ENCODE assay signal across 11 cellular contexts in the genomic region with DNA sequence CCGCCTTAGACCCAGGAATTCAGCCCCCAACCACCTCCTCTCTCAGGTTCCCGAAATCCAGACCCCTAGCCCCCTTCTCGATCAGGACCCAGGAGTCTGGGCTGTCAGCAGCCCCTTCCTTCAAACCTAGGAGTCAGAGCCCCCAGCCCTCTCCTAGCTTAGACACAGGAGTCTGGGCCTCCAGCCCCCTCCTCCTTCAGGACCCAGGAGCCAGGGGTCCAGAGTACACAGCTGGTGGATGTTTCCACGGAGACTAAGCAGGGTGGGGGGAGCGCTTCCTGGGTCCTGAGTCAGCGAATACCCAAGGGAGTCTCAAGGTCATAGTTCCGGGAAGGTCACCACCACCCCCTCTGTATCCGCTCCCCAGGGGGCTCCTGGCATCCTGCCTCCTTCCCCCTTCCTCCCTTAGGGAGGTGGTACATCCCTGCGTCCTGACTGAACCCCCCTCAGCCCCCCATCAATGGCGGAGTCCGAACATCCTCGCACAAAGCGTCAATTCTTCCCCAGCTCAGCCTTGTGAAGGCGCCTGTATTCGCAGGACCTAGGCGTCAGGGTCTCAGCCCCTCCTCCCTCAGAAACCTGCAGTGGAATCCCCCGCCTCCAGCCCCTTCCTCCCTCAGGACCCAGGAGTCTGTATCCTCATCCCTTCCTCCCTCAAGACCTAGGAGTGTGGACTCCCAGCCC. TPM values are rescaled to one million over a fixed set of nuclear protein-coding genes. Genes with fewer than 3 reads are reported as not detected.
DNase-seq lines count a peak whose midpoint lies in the region; ATAC-seq and TF ChIP-seq lines count a peak whose summit lies in the region.
"Had no signal": no experiment of that assay in that cellular context is flagged by ENCODE, and none has a peak within 500 bp of the region (broad histone marks: within the 10 kb centered on the region; RNA-seq: fewer than 3 reads in every experiment).

No MANE protein-coding gene starts in this region.

- H2AFZ ChIP-seq in neural cell (ENCODE audit: low read depth, low read length), result no peak overlapping the region

- no TSS peak for BruUV-seq in A673 (replicated peaks; lab: Mats Ljungman, UMichigan)

- no peak for TF ChIP-seq POLR2A in esophagus muscularis mucosa (IDR thresholded peaks at IDR 0.05; ENCODE audit: low read depth)

- no peak for DNase-seq in A673 (ENCODE audit: low spot score)
- peak; percentile 17 for DNase-seq in NCI-H2227 treated with DMSO at 0.1 percent for 48 hours (lab: John Stamatoyannopoulos, UW)
- no peak for DNase-seq in esophagus muscularis mucosa (ENCODE audit: extremely low spot score)
- DNase-seq: activated effector memory CD4-positive, alpha-beta T cell treated with anti-CD3 and anti-CD28 coated beads, Interleukin-2, amount 50 U/mL, for 16 hours; esophagus squamous epithelium had no signal

- POLR2A ChIA-PET in A673 (lab: Charles Lee; ENCODE audit: low non-redundant PET), result no interaction called here

- no peaks in the 10 kb centered on the region for H3F3A ChIP-seq in neural cell (ENCODE audit: insufficient read depth, low read length, poor library complexity, severe bottlenecking)

- H3K27ac ChIP-seq in A673 (ENCODE audit: low read depth, low read length, poor library complexity, severe bottlenecking) (peak overlapping the region; percentile 29), esophagus muscularis mucosa (replicated peaks in 1 of 4) (peak overlapping the region; percentile 68 to 76 (median 72)), neural cell (ENCODE audit: low read length) (peak overlapping the region; percentile 63)

- peak overlapping the region; percentile 70 for H3K4me2 ChIP-seq in neural cell (ENCODE audit: low read length)

- WGBS in esophagus muscularis mucosa, result 24% methylated on average over 12 of the region's 17 CpGs

- H3K9me3 ChIP-seq in A673 (ENCODE audit: low read depth, low read length, poor library complexity, severe bottlenecking) (no peaks in the 10 kb centered on the region), esophagus muscularis mucosa (no peaks in the 10 kb centered on the region), neural cell (ENCODE audit: low read length) (no peaks in the 10 kb centered on the region)
- H3K9me3 ChIP-seq: esophagus squamous epithelium had no signal

- no peaks in the 10 kb centered on the region for H4K20me1 ChIP-seq in neural cell (ENCODE audit: insufficient read depth)

- TF ChIP-seq EP300 in esophagus muscularis mucosa (IDR thresholded peaks at IDR 0.05) (no peak), neural cell (conservative IDR thresholded peaks at IDR 0.05; ENCODE audit: poor library complexity, severe bottlenecking) (no peak)

- no peaks in the 10 kb centered on the region for H3K9me2 ChIP-seq in neural cell (ENCODE audit: insufficient read depth, low read length)

- H3K9ac ChIP-seq in neural cell (ENCODE audit: low read length), result peak overlapping the region; percentile 65

- H3K79me2 ChIP-seq in neural cell (replicated peaks; ENCODE audit: insufficient read depth, low read length), result peaks cover 76% of the 10 kb centered on the region

- H3K27me3 ChIP-seq in A673 (replicated peaks; ENCODE audit: insufficient read depth, low read depth, low read length, poor library complexity) (no peaks in the 10 kb centered on the region), esophagus muscularis mucosa (no peaks in the 10 kb centered on the region), neural cell (ENCODE audit: insufficient read depth, low read depth, low read length) (no peaks in the 10 kb centered on the region)

- ATAC-seq in HG03097 (IDR thresholded peaks at IDR 0.05; ENCODE audit: low FRiP score, unreplicated experiment), result no peak
- ATAC-seq in HG02840 (IDR thresholded peaks at IDR 0.05; ENCODE audit: low FRiP score, unreplicated experiment), result no peak
- no peak for ATAC-seq in HG03159 (IDR thresholded peaks at IDR 0.05; ENCODE audit: unreplicated experiment)
- ATAC-seq in GM18511 (IDR thresholded peaks at IDR 0.05; ENCODE audit: unreplicated experiment), result no peak
- ATAC-seq: HCT116 had no signal

- CTCF ChIA-PET in A673 (lab: Charles Lee), result no interaction called here

- TF ChIP-seq RAD21 in neural cell (conservative IDR thresholded peaks at IDR 0.05), result no peak

- peak overlapping the region; percentile 17 for H3K4me3 ChIP-seq in A673 (ENCODE audit: low read depth, low read length, poor library complexity, severe bottlenecking)
- peak overlapping the region; percentile 32 to 46 (median 42) for H3K4me3 ChIP-seq in esophagus muscularis mucosa
- peak overlapping the region; percentile 67 for H3K4me3 ChIP-seq in neural cell (ENCODE audit: low read length)

- intact Hi-C loops in A673 (cut with micrococcal nuclease; ENCODE audit: unreplicated experiment), result no loop called here
- intact Hi-C loops in esophagus muscularis mucosa (cut with DNase I), result no loop called here

- H3K4me1 ChIP-seq in A673 (ENCODE audit: insufficient read depth, low read length, poor library complexity, severe bottlenecking) (peaks cover 28% of the 10 kb centered on the region), esophagus muscularis mucosa (peaks cover 8 to 49% (median 35%) of the 10 kb centered on the region in 4 donors)

- TF ChIP-seq CTCF in A673 (conservative IDR thresholded peaks at IDR 0.05; ENCODE audit: low read depth, low read length) (no peak), esophagus muscularis mucosa (IDR thresholded peaks at IDR 0.05) (no peak), neural cell (IDR thresholded peaks at IDR 0.05; ENCODE audit: poor library complexity, severe bottlenecking) (no peak)

- no peaks in the 10 kb centered on the region for H3K36me3 ChIP-seq in A673 (ENCODE audit: insufficient read depth, low read length, poor library complexity, severe bottlenecking)
- no peaks in the 10 kb centered on the region for H3K36me3 ChIP-seq in esophagus muscularis mucosa
- no peaks in the 10 kb centered on the region for H3K36me3 ChIP-seq in neural cell (ENCODE audit: insufficient read depth, low read length)
- H3K36me3 ChIP-seq: esophagus squamous epithelium had no signal

TF ChIP-seq in neural cell, 6 proteins besides CTCF, POLR2A, EP300 and RAD21:
- TF ChIP-seq POLR2AphosphoS5 (IDR thresholded peaks at IDR 0.05), result peak; percentile 53
- TF ChIP-seq EZH2 (IDR thresholded peaks at IDR 0.05; ENCODE audit: borderline replicate concordance, insufficient read depth, low read length, poor library complexity, severe bottlenecking), result no peak
- TF ChIP-seq, protein P1, sequence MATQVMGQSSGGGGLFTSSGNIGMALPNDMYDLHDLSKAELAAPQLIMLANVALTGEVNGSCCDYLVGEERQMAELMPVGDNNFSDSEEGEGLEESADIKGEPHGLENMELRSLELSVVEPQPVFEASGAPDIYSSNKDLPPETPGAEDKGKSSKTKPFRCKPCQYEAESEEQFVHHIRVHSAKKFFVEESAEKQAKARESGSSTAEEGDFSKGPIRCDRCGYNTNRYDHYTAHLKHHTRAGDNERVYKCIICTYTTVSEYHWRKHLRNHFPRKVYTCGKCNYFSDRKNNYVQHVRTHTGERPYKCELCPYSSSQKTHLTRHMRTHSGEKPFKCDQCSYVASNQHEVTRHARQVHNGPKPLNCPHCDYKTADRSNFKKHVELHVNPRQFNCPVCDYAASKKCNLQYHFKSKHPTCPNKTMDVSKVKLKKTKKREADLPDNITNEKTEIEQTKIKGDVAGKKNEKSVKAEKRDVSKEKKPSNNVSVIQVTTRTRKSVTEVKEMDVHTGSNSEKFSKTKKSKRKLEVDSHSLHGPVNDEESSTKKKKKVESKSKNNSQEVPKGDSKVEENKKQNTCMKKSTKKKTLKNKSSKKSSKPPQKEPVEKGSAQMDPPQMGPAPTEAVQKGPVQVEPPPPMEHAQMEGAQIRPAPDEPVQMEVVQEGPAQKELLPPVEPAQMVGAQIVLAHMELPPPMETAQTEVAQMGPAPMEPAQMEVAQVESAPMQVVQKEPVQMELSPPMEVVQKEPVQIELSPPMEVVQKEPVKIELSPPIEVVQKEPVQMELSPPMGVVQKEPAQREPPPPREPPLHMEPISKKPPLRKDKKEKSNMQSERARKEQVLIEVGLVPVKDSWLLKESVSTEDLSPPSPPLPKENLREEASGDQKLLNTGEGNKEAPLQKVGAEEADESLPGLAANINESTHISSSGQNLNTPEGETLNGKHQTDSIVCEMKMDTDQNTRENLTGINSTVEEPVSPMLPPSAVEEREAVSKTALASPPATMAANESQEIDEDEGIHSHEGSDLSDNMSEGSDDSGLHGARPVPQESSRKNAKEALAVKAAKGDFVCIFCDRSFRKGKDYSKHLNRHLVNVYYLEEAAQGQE (IDR thresholded peaks at IDR 0.05; ENCODE audit: borderline replicate concordance), result peak; percentile 31

RNA-seq across cellular contexts. Expression of a gene that starts 4.6 kb away (rescaled TPM):
- 28.7 and 35.2 TPM in 2 replicates for total RNA-seq in A673 (2021)
- total RNA-seq in esophagus muscularis mucosa, result 10 to 100 TPM; 31.6 to 67.9 (median 46.9) TPM
- 211 and 220 TPM in 2 replicates for polyA plus RNA-seq in neural cell
- polyA minus RNA-seq in neural cell, result 114 and 135 TPM in 2 replicates

RNA-seq across cellular contexts. Expression of a gene that starts 15.6 kb away (rescaled TPM):
- 65.7 and 72.4 TPM in 2 replicates for total RNA-seq in A673 (2021)
- 10 to 100 TPM; 33.2 to 61.3 (median 47.8) TPM for total RNA-seq in esophagus muscularis mucosa
- 983 and 1,008 TPM in 2 replicates for polyA plus RNA-seq in neural cell
- 194 and 197 TPM in 2 replicates for polyA minus RNA-seq in neural cell

RNA-seq across cellular contexts. Expression of a gene that starts 23.1 kb away (rescaled TPM):
- total RNA-seq in A673 (2021) (0.62 and 0.66 TPM in 2 replicates), esophagus muscularis mucosa (under 1 TPM; 0.13 to 0.42 (median 0.25) TPM)
- not detected in 2 replicates for polyA plus RNA-seq in neural cell
- 0.23 and 0.24 TPM in 2 replicates for polyA minus RNA-seq in neural cell

RNA-seq across cellular contexts. Expression of a gene that starts 35.0 kb away (rescaled TPM):
- total RNA-seq in A673 (2021) (40.1 and 45.4 TPM in 2 replicates), esophagus muscularis mucosa (10 to 100 TPM in 3 of 4 donors, 1 to 10 TPM in 1; 7.5 to 45.7 (median 18.4) TPM)
- 1.3 TPM in 1 of 2 replicates, not detected in the other for polyA plus RNA-seq in neural cell
- polyA minus RNA-seq in neural cell, result not detected in 2 replicates

RNA-seq across cellular contexts. Expression of a gene that starts 38.6 kb away (rescaled TPM):
- total RNA-seq in A673 (2021) (19.2 and 20.3 TPM in 2 replicates), esophagus muscularis mucosa (10 to 100 TPM in 3 of 4 donors, 1 to 10 TPM in 1; 10.0 to 18.6 (median 16.6) TPM)
- 11.9 and 19.9 TPM in 2 replicates for polyA plus RNA-seq in neural cell
- polyA minus RNA-seq in neural cell, result 10.0 and 11.7 TPM in 2 replicates

Comparison
In these comparisons a context has a peak if more than half of its experiments do, and no peak if none do; other contexts are left out.
1. H3K4me3 ChIP-seq: peak in every context shown above with its lines; median percentile 67 in neural cell; 42 in esophagus muscularis mucosa; 17 in A673.